Comparison of ENCODE assay signal across 21 cellular contexts in genomic region chr1:171902527-171902926, GRCh38.
DNase-seq lines count a peak whose midpoint lies in the region; ATAC-seq and TF ChIP-seq lines count a peak whose summit lies in the region.
"Had no signal": no experiment of that assay in that cellular context is flagged by ENCODE, and none has a peak within 500 bp of the region (broad histone marks: within the 10 kb centered on the region; RNA-seq: fewer than 3 reads in every experiment).

No MANE protein-coding gene starts in this region.

- H3K9me3 Mint-ChIP-seq in CD4-positive, alpha-beta memory T cell: peaks cover 0 to 2% (median 0%) of the 10 kb centered on the region in 8 donors
- no peaks in the 10 kb centered on the region for H3K9me3 Mint-ChIP-seq in naive thymus-derived CD4-positive, alpha-beta T cell
- H3K9me3 Mint-ChIP-seq in neural progenitor cell: no peaks in the 10 kb centered on the region
- H3K9me3 Mint-ChIP-seq: activated naive CD4-positive, alpha-beta T cell treated with anti-CD3 and anti-CD28 coated beads, Interleukin-2, amount 50 U/mL, for 24 hours; endodermal cell; natural killer cell had no signal

- in situ Hi-C loops in mammary epithelial cell (cut with MboI; ENCODE audit: low sequenced_read_pairs in 2 of 2): no loop called here

- H3F3A ChIP-seq in neural progenitor cell (ENCODE audit: low read depth): peaks cover 7% of the 10 kb centered on the region

- peak overlapping the region in 5 of 8 donors; percentile 18 to 73 (median 71) for H3K4me3 Mint-ChIP-seq in CD4-positive, alpha-beta memory T cell
- H3K4me3 Mint-ChIP-seq in naive thymus-derived CD4-positive, alpha-beta T cell: peak overlapping the region in 6 of 10 donors; percentile 44 to 75 (median 56)
- no peak overlapping the region for H3K4me3 Mint-ChIP-seq in neural progenitor cell
- H3K4me3 Mint-ChIP-seq: activated CD4-positive, alpha-beta T cell treated with anti-CD3 and anti-CD28 coated beads for 36 hours; activated naive CD4-positive, alpha-beta T cell treated with anti-CD3 and anti-CD28 coated beads, Interleukin-2, amount 50 U/mL, for 24 hours; endodermal cell; natural killer cell had no signal

- no peaks in the 10 kb centered on the region for H3K36me3 ChIP-seq in CD4-positive, alpha-beta memory T cell (ENCODE audit: insufficient read depth, low read length)
- H3K36me3 ChIP-seq in mammary epithelial cell (ENCODE audit: insufficient read depth, low read length): no peaks in the 10 kb centered on the region
- no peaks in the 10 kb centered on the region for H3K36me3 ChIP-seq in naive thymus-derived CD4-positive, alpha-beta T cell (ENCODE audit: control insufficient read depth in 2 of 3, insufficient read depth in 3 of 3, low read length in 3 of 3)
- H3K36me3 ChIP-seq in neural progenitor cell: no peaks in the 10 kb centered on the region
- H3K36me3 ChIP-seq in spleen: no peaks in the 10 kb centered on the region
- H3K36me3 ChIP-seq: colonic mucosa, sigmoid colon, SJSA1 had no signal

- no TSS peak for BruUV-seq in mammary epithelial cell (replicated peaks; lab: Mats Ljungman, UMichigan)

- 34% methylated on average over 3 of the region's 3 CpGs for WGBS in mammary epithelial cell (ENCODE audit: low coverage, missing lambda C conversion rate)
- 73 to 85% (median 75%) methylated on average over 3 of the region's 3 CpGs for WGBS in spleen, 5 donors

- CTCF ChIA-PET in CD4-positive, alpha-beta memory T cell (lab: Charles Lee; ENCODE audit: partially characterized antibody): no interaction called here
- CTCF ChIA-PET in mammary epithelial cell (lab: Charles Lee; ENCODE audit: low non-redundant PET): no interaction called here
- CTCF ChIA-PET in naive thymus-derived CD4-positive, alpha-beta T cell (lab: Charles Lee): no interaction called here

- H3K4me2 ChIP-seq in mammary epithelial cell (ENCODE audit: insufficient read depth, low read depth, low read length): peak overlapping the region; percentile 78
- no peak overlapping the region for H3K4me2 ChIP-seq in neural progenitor cell
- H3K4me2 ChIP-seq: PC-9 had no signal

- no peak overlapping the region for H3K27ac ChIP-seq in CD4-positive, alpha-beta memory T cell (ENCODE audit: low read depth, low read length)
- peak overlapping the region; percentile 88 for H3K27ac ChIP-seq in mammary epithelial cell (ENCODE audit: insufficient read depth, low read depth, low read length)
- H3K27ac ChIP-seq in naive thymus-derived CD4-positive, alpha-beta T cell (ENCODE audit: low read depth, low read length): no peak overlapping the region
- H3K27ac ChIP-seq in neural progenitor cell: no peak overlapping the region
- H3K27ac ChIP-seq in spleen: no peak overlapping the region
- H3K27ac ChIP-seq: colonic mucosa, PC-9, sigmoid colon, SJSA1 had no signal

- no peaks in the 10 kb centered on the region for H3K4me1 ChIP-seq in CD4-positive, alpha-beta memory T cell (ENCODE audit: insufficient read depth, low read length)
- H3K4me1 ChIP-seq in mammary epithelial cell (ENCODE audit: insufficient read depth, low read length): peaks cover 32% of the 10 kb centered on the region
- H3K4me1 ChIP-seq in naive thymus-derived CD4-positive, alpha-beta T cell (ENCODE audit: control insufficient read depth in 2 of 2, insufficient read depth in 2 of 2, low read length in 2 of 2): no peaks in the 10 kb centered on the region
- peaks cover 15% of the 10 kb centered on the region for H3K4me1 ChIP-seq in neural progenitor cell
- H3K4me1 ChIP-seq in spleen: no peaks in the 10 kb centered on the region
- H3K4me1 ChIP-seq: colonic mucosa, sigmoid colon, SJSA1 had no signal

- H3K27ac Mint-ChIP-seq in CD4-positive, alpha-beta memory T cell: no peak overlapping the region
- peak overlapping the region in 3 of 9 donors; percentile 5 to 43 (median 28) for H3K27ac Mint-ChIP-seq in naive thymus-derived CD4-positive, alpha-beta T cell
- H3K27ac Mint-ChIP-seq in neural progenitor cell: no peak overlapping the region
- H3K27ac Mint-ChIP-seq: activated CD4-positive, alpha-beta T cell treated with anti-CD3 and anti-CD28 coated beads for 36 hours; activated naive CD4-positive, alpha-beta T cell treated with anti-CD3 and anti-CD28 coated beads, Interleukin-2, amount 50 U/mL, for 24 hours; endodermal cell; natural killer cell had no signal

- H3K27me3 Mint-ChIP-seq in CD4-positive, alpha-beta memory T cell: peaks cover 6 to 9% of the 10 kb centered on the region in 2 donors
- H3K27me3 Mint-ChIP-seq in naive thymus-derived CD4-positive, alpha-beta T cell: peaks cover 0 to 6% (median 0%) of the 10 kb centered on the region in 5 donors
- H3K27me3 Mint-ChIP-seq in neural progenitor cell (ENCODE audit: insufficient read depth, low read depth): no peaks in the 10 kb centered on the region

- no peak overlapping the region for H3K4me3 ChIP-seq in CD4-positive, alpha-beta memory T cell (ENCODE audit: low read length in 2 of 2)
- H3K4me3 ChIP-seq in mammary epithelial cell (replicated peaks in 1 of 3; ENCODE audit: insufficient read depth in 1 of 3, low read depth in 2 of 3, low read length in 3 of 3) (peak overlapping the region in 1 of 3 experiments; percentile 17), neural progenitor cell (no peak overlapping the region), spleen (no peak overlapping the region)
- no peak overlapping the region for H3K4me3 ChIP-seq in naive thymus-derived CD4-positive, alpha-beta T cell (ENCODE audit: low read length)
- H3K4me3 ChIP-seq: colonic mucosa, PC-9, sigmoid colon, SJSA1 had no signal

- no peaks in the 10 kb centered on the region for H3K9me3 ChIP-seq in CD4-positive, alpha-beta memory T cell (ENCODE audit: control insufficient read depth in 1 of 2, low read length in 2 of 2)
- H3K9me3 ChIP-seq in mammary epithelial cell (replicated peaks; ENCODE audit: insufficient read depth, low read length) (no peaks in the 10 kb centered on the region), neural progenitor cell (ENCODE audit: low read depth) (no peaks in the 10 kb centered on the region), spleen (no peaks in the 10 kb centered on the region)
- no peaks in the 10 kb centered on the region for H3K9me3 ChIP-seq in naive thymus-derived CD4-positive, alpha-beta T cell (ENCODE audit: control insufficient read depth in 2 of 3, low read length in 3 of 3)
- H3K9me3 ChIP-seq: colonic mucosa, sigmoid colon, SJSA1 had no signal

- no peak for ATAC-seq in naive thymus-derived CD4-positive, alpha-beta T cell
- ATAC-seq: activated CD4-positive, alpha-beta T cell treated with anti-CD3 and anti-CD28 coated beads for 36 hours; natural killer cell had no signal

- peak overlapping the region; percentile 22 for H2AFZ ChIP-seq in mammary epithelial cell (ENCODE audit: low read depth, low read length)
- no peak overlapping the region for H2AFZ ChIP-seq in neural progenitor cell (replicated peaks)
- H2AFZ ChIP-seq: PC-9 had no signal

- no peak for TF ChIP-seq POLR2A in spleen (IDR thresholded peaks at IDR 0.05)

- H4K20me1 ChIP-seq in mammary epithelial cell (ENCODE audit: insufficient read depth, low read length): no peaks in the 10 kb centered on the region
- no peaks in the 10 kb centered on the region for H4K20me1 ChIP-seq in neural progenitor cell (ENCODE audit: low read depth)

- no peaks in the 10 kb centered on the region for H3K27me3 ChIP-seq in CD4-positive, alpha-beta memory T cell (ENCODE audit: insufficient read depth, low read length)
- H3K27me3 ChIP-seq in mammary epithelial cell (ENCODE audit: insufficient read depth, low read length) (no peaks in the 10 kb centered on the region), neural progenitor cell (no peaks in the 10 kb centered on the region), spleen (replicated peaks in 1 of 7) (no peaks in the 10 kb centered on the region)
- no peaks in the 10 kb centered on the region for H3K27me3 ChIP-seq in naive thymus-derived CD4-positive, alpha-beta T cell (ENCODE audit: control insufficient read depth in 2 of 2, insufficient read depth in 2 of 2, low read length in 2 of 2)
- H3K27me3 ChIP-seq: colonic mucosa, sigmoid colon, SJSA1 had no signal

- no peak for TF ChIP-seq CTCF in mammary epithelial cell (conservative IDR thresholded peaks at IDR 0.05 in 1 of 2, IDR thresholded peaks at IDR 0.05 in 1 of 2; ENCODE audit: extremely low read depth in 1 of 2, insufficient read depth in 1 of 2, low read depth in 1 of 2, low read length in 2 of 2)
- no peak for TF ChIP-seq CTCF in neural progenitor cell (IDR thresholded peaks at IDR 0.05)
- no peak for TF ChIP-seq CTCF in spleen (IDR thresholded peaks at IDR 0.05 in 8 of 11, conservative IDR thresholded peaks at IDR 0.05 in 3 of 11)

- POLR2A ChIA-PET in CD4-positive, alpha-beta memory T cell (lab: Charles Lee; ENCODE audit: partially characterized antibody): no interaction called here
- POLR2A ChIA-PET in naive thymus-derived CD4-positive, alpha-beta T cell (lab: Charles Lee): no interaction called here

- peaks cover 6 to 10% (median 8%) of the 10 kb centered on the region in 4 donors for H3K4me1 Mint-ChIP-seq in CD4-positive, alpha-beta memory T cell
- peaks cover 2 to 18% (median 14%) of the 10 kb centered on the region in 7 donors for H3K4me1 Mint-ChIP-seq in naive thymus-derived CD4-positive, alpha-beta T cell
- peaks cover 16% of the 10 kb centered on the region for H3K4me1 Mint-ChIP-seq in neural progenitor cell
- H3K4me1 Mint-ChIP-seq: endodermal cell had no signal

- H3K79me2 ChIP-seq in mammary epithelial cell (ENCODE audit: insufficient read depth, low read length): no peaks in the 10 kb centered on the region
- no peaks in the 10 kb centered on the region for H3K79me2 ChIP-seq in neural progenitor cell (ENCODE audit: low read depth)

- H3K9ac ChIP-seq in mammary epithelial cell (ENCODE audit: insufficient read depth, low read length): peak overlapping the region; percentile 22
- no peak overlapping the region for H3K9ac ChIP-seq in neural progenitor cell

- intact Hi-C loops in CD4-positive, alpha-beta memory T cell (cut with micrococcal nuclease): no loop called here
- intact Hi-C loops in mammary epithelial cell (cut with micrococcal nuclease): loop anchor here (2.0 to 10.0 kb wide), 2 partner anchors 62 to 98 kb away; partner anchors contain the start of gene DNM3
- intact Hi-C loops in naive thymus-derived CD4-positive, alpha-beta T cell (cut with micrococcal nuclease): no loop called here
- intact Hi-C loops in spleen (cut with DNase I; ENCODE audit: low total_unique reads): no loop called here

- H3K36me3 Mint-ChIP-seq in CD4-positive, alpha-beta memory T cell: peaks cover 0 to 5% of the 10 kb centered on the region in 2 donors
- peaks cover 0 to 5% (median 0%) of the 10 kb centered on the region in 5 donors for H3K36me3 Mint-ChIP-seq in naive thymus-derived CD4-positive, alpha-beta T cell
- H3K36me3 Mint-ChIP-seq in neural progenitor cell: no peaks in the 10 kb centered on the region
- H3K36me3 Mint-ChIP-seq: activated naive CD4-positive, alpha-beta T cell treated with anti-CD3 and anti-CD28 coated beads, Interleukin-2, amount 50 U/mL, for 24 hours; natural killer cell had no signal

- dilution Hi-C loops in mammary epithelial cell (cut with HindIII; ENCODE audit: low sequenced_read_pairs): no loop called here

- no peak for DNase-seq in CD4-positive, alpha-beta memory T cell
- DNase-seq in LoVo (ENCODE audit: low spot score): peak; percentile 4
- DNase-seq in mammary epithelial cell: peak; percentile 84
- DNase-seq in naive thymus-derived CD4-positive, alpha-beta T cell: no peak
- no peak for DNase-seq in neural progenitor cell (ENCODE audit: low spot score)
- no peak for DNase-seq in hypothalamus (lab: John Stamatoyannopoulos, UW)
- DNase-seq in spleen: no peak
- DNase-seq: activated CD4-positive, alpha-beta T cell treated with anti-CD3 and anti-CD28 coated beads for 36 hours; colonic mucosa; DMS53; endodermal cell; H7; Karpas-422; natural killer cell; NCI-H1092 treated with DMSO at 0.1 percent for 48 hours; NCI-H2029 treated with DMSO at 0.1 percent for 48 hours; NCI-H446; PC-9; sigmoid colon had no signal

Comparison
In these comparisons a context has a peak if more than half of its experiments do, and no peak if none do; other contexts are left out.
1. DNase-seq: peak in LoVo (single experiment) and mammary epithelial cell (single experiment); none in CD4-positive, alpha-beta memory T cell (0 of 5), naive thymus-derived CD4-positive, alpha-beta T cell (0 of 9), neural progenitor cell (single experiment), hypothalamus (0 of 51) and spleen (single experiment).